20 cellular contexts compared by ENCODE assay signal in genomic region chr2:1696472-1696871, GRCh38. TPM values are rescaled to one million over a fixed set of nuclear protein-coding genes. Genes with fewer than 3 reads are reported as not detected.
DNase-seq lines count a peak whose midpoint lies in the region; ATAC-seq, FAIRE-seq and TF ChIP-seq lines count a peak whose summit lies in the region.
"Had no signal": no experiment of that assay in that cellular context is flagged by ENCODE, and none has a peak within 500 bp of the region (broad histone marks: within the 10 kb centered on the region; RNA-seq: fewer than 3 reads in every experiment).

No MANE protein-coding gene starts in this region.

- TF ChIP-seq EP300 in H1 (IDR thresholded peaks at IDR 0.05; ENCODE audit: borderline replicate concordance in 1 of 2, low read depth in 2 of 2, low read length in 2 of 2): no peak

- no peak overlapping the region for H2AK5ac ChIP-seq in H1 (ENCODE audit: low read depth, low read length)
- peak overlapping the region; percentile 64 for H2AK5ac ChIP-seq in mesenchymal stem cell (ENCODE audit: low read length, severe bottlenecking)

- no peak overlapping the region for H3K14ac ChIP-seq in H1 (ENCODE audit: insufficient read length)
- no peak overlapping the region for H3K14ac ChIP-seq in mesenchymal stem cell (ENCODE audit: low read length in 2 of 2)

- CTCF ChIA-PET in H1 (lab: Charles Lee; ENCODE audit: partially characterized antibody): interaction anchor here (0.8 to 1.9 kb wide), 10 partner anchors 9 to 145 kb away, joined by 3 to 8 read pairs (median 3); no protein-coding TSS in a partner anchor
- CTCF ChIA-PET in activated CD4-positive, alpha-beta memory T cell treated with anti-CD3 and anti-CD28 coated beads for 36 hours (lab: Charles Lee): interaction anchor here (0.7 kb wide), 1 partner anchor 73 kb away, joined by 3 read pairs; no protein-coding TSS in a partner anchor

- peaks cover 0 to 55% of the 10 kb centered on the region in 2 experiments; a peak in 2 of 4 replicates for H3K79me2 ChIP-seq in H1 (ENCODE audit: control insufficient read depth in 1 of 2, insufficient read depth in 2 of 2, low read length in 2 of 2)

- WGBS in H1 (ENCODE audit: extremely low coverage in 1 of 2, insufficient coverage in 1 of 2, insufficient read length in 1 of 2, insufficient replicate concordance in 2 of 2, low coverage in 1 of 2, low lambda C conversion rate in 2 of 2, missing lambda C conversion rate in 1 of 2), 2 experiments: 89% methylated on average over 3 of the region's 3 CpGs; no CpG with 5 or more reads in 1 of the 2 experiments
- WGBS in mesenchymal stem cell: 88% methylated on average over 3 of the region's 3 CpGs

- no peak overlapping the region for H4K91ac ChIP-seq in H1 (replicated peaks; ENCODE audit: insufficient read length, low read length)
- H4K91ac ChIP-seq in mesenchymal stem cell (ENCODE audit: low read length): peak overlapping the region; percentile 16

- H2BK20ac ChIP-seq in H1 (ENCODE audit: low read length): no peak overlapping the region

- TF ChIP-seq RAD21 in H1 (IDR thresholded peaks at IDR 0.05 in 1 of 2, conservative IDR thresholded peaks at IDR 0.05 in 1 of 2; ENCODE audit: low read depth in 2 of 2, low read length in 2 of 2): no peak

- no peak overlapping the region for H2BK12ac ChIP-seq in H1 (ENCODE audit: low read depth, low read length)
- H2BK12ac ChIP-seq in mesenchymal stem cell (ENCODE audit: low read length in 2 of 2): peak overlapping the region in 1 of 2 experiments; percentile 43

- FAIRE-seq in H1 (lab: Jason Lieb, UNC): no peak
- FAIRE-seq: G401.6, GM12891, GM18507, HepG2 had no signal

- peaks cover 5% of the 10 kb centered on the region for H3K9me3 Mint-ChIP-seq in activated CD4-positive, alpha-beta memory T cell treated with anti-CD3 and anti-CD28 coated beads for 36 hours
- H3K9me3 Mint-ChIP-seq: GM23338 had no signal

- H4K8ac ChIP-seq in H1 (ENCODE audit: extremely low read depth, insufficient read depth, low read length) (no peak overlapping the region), mesenchymal stem cell (ENCODE audit: low read length) (peak overlapping the region; percentile 33)

- H2BK5ac ChIP-seq in H1 (ENCODE audit: low read depth, low read length) (peak overlapping the region; percentile 28; the same call in 1 of the 2 replicates), mesenchymal stem cell (ENCODE audit: low read depth, low read length, poor library complexity, severe bottlenecking) (no peak overlapping the region)

- ATAC-seq in GM18907 (IDR thresholded peaks at IDR 0.05; ENCODE audit: unreplicated experiment): no peak
- ATAC-seq: GM23338, HCT116, HepG2 had no signal

- no peaks in the 10 kb centered on the region for H3K4me1 Mint-ChIP-seq in activated CD4-positive, alpha-beta memory T cell treated with anti-CD3 and anti-CD28 coated beads for 36 hours (ENCODE audit: low read depth)
- H3K4me1 Mint-ChIP-seq: CD4-positive, CD25-positive, alpha-beta regulatory T cell; CD8-positive, alpha-beta memory T cell had no signal

- H3K27me3 Mint-ChIP-seq in activated CD4-positive, alpha-beta memory T cell treated with anti-CD3 and anti-CD28 coated beads for 36 hours: peaks cover 3% of the 10 kb centered on the region
- H3K27me3 Mint-ChIP-seq: CD4-positive, CD25-positive, alpha-beta regulatory T cell had no signal

- H3K18ac ChIP-seq in H1 (ENCODE audit: extremely low read depth, low read length) (no peak overlapping the region), mesenchymal stem cell (ENCODE audit: low read depth in 1 of 2, low read length in 2 of 2) (no peak overlapping the region)

- H3K4me1 ChIP-seq in H1 (replicated peaks in 1 of 4; ENCODE audit: control insufficient read depth in 3 of 4, insufficient read depth in 4 of 4, low read length in 3 of 4): peaks cover 0 to 6% (median 0%) of the 10 kb centered on the region in 4 experiments; a peak in 2 of 7 replicates
- peaks cover 28% of the 10 kb centered on the region for H3K4me1 ChIP-seq in mesenchymal stem cell (ENCODE audit: control insufficient read depth, insufficient read depth, low read depth, low read length)
- peaks cover 10 to 51% (median 35%) of the 10 kb centered on the region in 5 donors for H3K4me1 ChIP-seq in subcutaneous abdominal adipose tissue (ENCODE audit: control insufficient read depth in 5 of 5, insufficient read depth in 5 of 5, low read length in 5 of 5)
- H3K4me1 ChIP-seq: BE2C had no signal

- POLR2A ChIA-PET in H1 (lab: Charles Lee; ENCODE audit: partially characterized antibody): interaction anchor here (1.2 to 2.3 kb wide), 2 partner anchors 9 to 86 kb away, joined by 3 to 6 read pairs; no protein-coding TSS in a partner anchor
- POLR2A ChIA-PET in activated CD4-positive, alpha-beta memory T cell treated with anti-CD3 and anti-CD28 coated beads for 36 hours (lab: Charles Lee): no interaction called here

- intact Hi-C loops in activated CD4-positive, alpha-beta memory T cell treated with anti-CD3 and anti-CD28 coated beads for 36 hours (cut with micrococcal nuclease): no loop called here

- no peak overlapping the region for H3K4me3 Mint-ChIP-seq in activated CD4-positive, alpha-beta memory T cell treated with anti-CD3 and anti-CD28 coated beads for 36 hours
- H3K4me3 Mint-ChIP-seq: CD4-positive, CD25-positive, alpha-beta regulatory T cell; CD8-positive, alpha-beta memory T cell; GM23338 had no signal

- H2BK120ac ChIP-seq in H1 (replicated peaks; ENCODE audit: low read depth, low read length) (no peak overlapping the region), mesenchymal stem cell (ENCODE audit: low read depth, low read length) (no peak overlapping the region)

- no peak for DNase-seq in H1 (ENCODE audit: low read depth in 1 of 2, low spot score in 2 of 2)
- no peak for DNase-seq in mesenchymal stem cell
- no peak for DNase-seq in activated CD4-positive, alpha-beta memory T cell treated with anti-CD3 and anti-CD28 coated beads for 36 hours
- no peak for DNase-seq in DMS 273 (lab: John Stamatoyannopoulos, UW; ENCODE audit: unreplicated experiment)
- DNase-seq: ACHN; BE2C; C1 segment of cervical spinal cord; CD4-positive, CD25-positive, alpha-beta regulatory T cell; CD8-positive, alpha-beta memory T cell; COR-L47; H7 had no signal

- no peaks in the 10 kb centered on the region for H3K9me3 ChIP-seq in H1 (ENCODE audit: insufficient read depth in 2 of 2, low read depth in 1 of 2, low read length in 1 of 2)
- H3K9me3 ChIP-seq in mesenchymal stem cell (ENCODE audit: control insufficient read depth, low read length): no peaks in the 10 kb centered on the region
- no peaks in the 10 kb centered on the region for H3K9me3 ChIP-seq in subcutaneous abdominal adipose tissue (ENCODE audit: control insufficient read depth in 5 of 5, low read length in 5 of 5)
- H3K9me3 ChIP-seq: BE2C had no signal

- H4K20me1 ChIP-seq in H1 (replicated peaks in 1 of 2; ENCODE audit: control insufficient read depth in 1 of 2, insufficient read depth in 2 of 2, low read length in 2 of 2): peaks cover 4 to 16% of the 10 kb centered on the region in 2 experiments

- H3K56ac ChIP-seq in H1 (replicated peaks; ENCODE audit: insufficient read length, low read depth, low read length): no peak overlapping the region

- no peak overlapping the region for H3K4ac ChIP-seq in H1 (replicated peaks; ENCODE audit: insufficient read length, low read depth, low read length)
- H3K4ac ChIP-seq in mesenchymal stem cell (ENCODE audit: low read depth in 1 of 2, low read length in 2 of 2): no peak overlapping the region

- H4K5ac ChIP-seq in H1 (ENCODE audit: insufficient read length, low read depth, low read length): no peak overlapping the region

- H2BK15ac ChIP-seq in H1 (ENCODE audit: low read length) (no peak overlapping the region), mesenchymal stem cell (ENCODE audit: low read depth, poor library complexity, severe bottlenecking) (no peak overlapping the region)

- no peak overlapping the region for H2AFZ ChIP-seq in H1 (ENCODE audit: low read length)
- H2AFZ ChIP-seq in mesenchymal stem cell (ENCODE audit: low read depth, low read length): no peak overlapping the region
- H2AFZ ChIP-seq: GM23338 had no signal

- no peak overlapping the region for H3K27ac Mint-ChIP-seq in activated CD4-positive, alpha-beta memory T cell treated with anti-CD3 and anti-CD28 coated beads for 36 hours
- H3K27ac Mint-ChIP-seq: CD4-positive, CD25-positive, alpha-beta regulatory T cell; CD8-positive, alpha-beta memory T cell; GM23338 had no signal

- no peaks in the 10 kb centered on the region for H3K27me3 ChIP-seq in H1 (replicated peaks in 1 of 4; ENCODE audit: control insufficient read depth in 3 of 4, extremely low read depth in 1 of 4, insufficient read depth in 3 of 4, low read length in 3 of 4)
- no peaks in the 10 kb centered on the region for H3K27me3 ChIP-seq in mesenchymal stem cell (ENCODE audit: control insufficient read depth in 1 of 2, insufficient read depth in 1 of 2, low read length in 2 of 2)
- no peaks in the 10 kb centered on the region for H3K27me3 ChIP-seq in subcutaneous abdominal adipose tissue (ENCODE audit: control insufficient read depth in 5 of 5, insufficient read depth in 4 of 5, low read length in 5 of 5)
- H3K27me3 ChIP-seq: BE2C had no signal

- H3K4me2 ChIP-seq in H1 (ENCODE audit: insufficient read depth in 1 of 2, low read depth in 2 of 2, low read length in 2 of 2) (no peak overlapping the region), mesenchymal stem cell (ENCODE audit: low read length, poor library complexity, severe bottlenecking) (no peak overlapping the region)
- H3K4me2 ChIP-seq: GM23338 had no signal

- H3K23ac ChIP-seq in H1 (ENCODE audit: insufficient read length): no peak overlapping the region
- H3K23ac ChIP-seq in mesenchymal stem cell (ENCODE audit: low read length in 2 of 2): no peak overlapping the region

- no peak overlapping the region for H3K4me3 ChIP-seq in H1 (ENCODE audit: extremely low read depth in 1 of 4, insufficient read depth in 2 of 4, low read depth in 3 of 4, low read length in 4 of 4)
- no peak overlapping the region for H3K4me3 ChIP-seq in mesenchymal stem cell (ENCODE audit: insufficient read depth in 1 of 2, low read depth in 1 of 2, low read length in 2 of 2)
- H3K4me3 ChIP-seq in subcutaneous abdominal adipose tissue (ENCODE audit: low read depth in 1 of 5, low read length in 5 of 5): no peak overlapping the region
- H3K4me3 ChIP-seq: GM23338 had no signal

- H3K36me3 ChIP-seq in H1 (ENCODE audit: control insufficient read depth in 2 of 4, insufficient read depth in 4 of 4, low read length in 3 of 4): peaks cover 0 to 11% (median 1%) of the 10 kb centered on the region in 4 experiments; a peak in 3 of 8 replicates
- peaks cover 18 to 33% of the 10 kb centered on the region in 2 experiments for H3K36me3 ChIP-seq in mesenchymal stem cell (ENCODE audit: control insufficient read depth in 1 of 2, insufficient read depth in 2 of 2, low read depth in 1 of 2, low read length in 2 of 2)
- peaks cover 0 to 13% (median 12%) of the 10 kb centered on the region in 5 donors for H3K36me3 ChIP-seq in subcutaneous abdominal adipose tissue (ENCODE audit: control insufficient read depth in 5 of 5, insufficient read depth in 5 of 5, low read length in 5 of 5)
- H3K36me3 ChIP-seq: BE2C had no signal

- no peaks in the 10 kb centered on the region for H3K23me2 ChIP-seq in H1 (ENCODE audit: low read depth, low read length)

- H3K9ac ChIP-seq in H1 (replicated peaks in 1 of 4; ENCODE audit: extremely low read depth in 1 of 4, low read depth in 3 of 4, low read length in 3 of 4) (no peak overlapping the region; a peak in 1 of 7 replicates), mesenchymal stem cell (ENCODE audit: low read length) (no peak overlapping the region), subcutaneous abdominal adipose tissue (ENCODE audit: low read length in 5 of 5) (peak overlapping the region in 1 of 5 donors; percentile 13)

- no peak for TF ChIP-seq POLR2A in H1 (IDR thresholded peaks at IDR 0.05; ENCODE audit: control extremely low read depth in 1 of 2, low read depth in 2 of 2, low read length in 2 of 2)

- H3K36me3 Mint-ChIP-seq in activated CD4-positive, alpha-beta memory T cell treated with anti-CD3 and anti-CD28 coated beads for 36 hours: no peaks in the 10 kb centered on the region
- H3K36me3 Mint-ChIP-seq: CD4-positive, CD25-positive, alpha-beta regulatory T cell; CD8-positive, alpha-beta memory T cell had no signal

- H3K79me1 ChIP-seq in H1 (ENCODE audit: low read depth, low read length) (peaks cover 14% of the 10 kb centered on the region), mesenchymal stem cell (replicated peaks; ENCODE audit: low read length, poor library complexity, severe bottlenecking) (peaks cover 2% of the 10 kb centered on the region)

- H3K27ac ChIP-seq in H1 (ENCODE audit: low read depth, low read length) (no peak overlapping the region), mesenchymal stem cell (ENCODE audit: low read length, poor library complexity, severe bottlenecking) (no peak overlapping the region), subcutaneous abdominal adipose tissue (ENCODE audit: low read depth, low read length) (peak overlapping the region; percentile 95)

- no peak for TF ChIP-seq CTCF in H1 (IDR thresholded peaks at IDR 0.05; ENCODE audit: control extremely low read depth in 1 of 3, insufficient read depth in 1 of 3, low read depth in 1 of 3, low read length in 3 of 3)

RNA-seq across cellular contexts. Expression of gene PXDN, which starts 47.8 kb away (rescaled TPM):
- polyA plus RNA-seq in PFSK-1 (2012; ENCODE audit: insufficient read length, low read depth): 1,212 TPM
- total RNA-seq in H1 (2021; fragmentation: NEBNext Ultra II Directional; extraction: Animal tissue kit (Norgen Biotek cat#: 25700)): 131 and 141 TPM in 2 replicates
- polyA plus RNA-seq in H1 (2011; rRNA removed): 104 and 204 TPM in 2 replicates
- 80.0 TPM for polyA plus RNA-seq in H1 (2011; cell fraction: cytosol; rRNA removed)
- 206 TPM for polyA plus RNA-seq in H1 (2011; cell fraction: nucleus; rRNA removed)
- polyA plus RNA-seq in H1 (2012, experiment 1 of 2): 74.0 to 91.4 TPM (median 80.3 TPM) in 4 replicates
- polyA plus RNA-seq in H1 (2012, experiment 2 of 2): 31.1 TPM
- 208 TPM for polyA plus RNA-seq in H1 (2013, experiment 1 of 2)
- polyA plus RNA-seq in H1 (2013, experiment 2 of 2): 187 TPM
- polyA minus RNA-seq in H1 (2011; rRNA and poly(A)+ RNA removed): 68.1 and 71.5 TPM in 2 replicates
- polyA minus RNA-seq in H1 (2011; cell fraction: cytosol; rRNA and poly(A)+ RNA removed): 54.3 TPM
- polyA minus RNA-seq in H1 (2011; cell fraction: nucleus; rRNA and poly(A)+ RNA removed): 58.5 TPM
- 621 TPM for polyA plus RNA-seq in mesenchymal stem cell (2013, experiment 1 of 2)
- 614 TPM for polyA plus RNA-seq in mesenchymal stem cell (2013, experiment 2 of 2)
- total RNA-seq in activated CD4-positive, alpha-beta memory T cell treated with anti-CD3 and anti-CD28 coated beads for 36 hours: not detected
- total RNA-seq: HepG2 had no signal
- polyA plus RNA-seq: CD4-positive, CD25-positive, alpha-beta regulatory T cell; HepG2 had no signal

Comparison
In these comparisons a context has a peak if more than half of its experiments do, and no peak if none do; other contexts are left out.
1. RNA of gene PXDN, which starts 47.8 kb away (total RNA-seq): 131 to 141 TPM in H1; not detected in activated CD4-positive, alpha-beta memory T cell treated with anti-CD3 and anti-CD28 coated beads for 36 hours; every median in the first group is over 100 times any median in the second.